In genomic region chrX:24838624-24839023, GRCh38 we compare ENCODE assay signal across 8 cellular contexts.
DNase-seq lines count a peak whose midpoint lies in the region; ATAC-seq and TF ChIP-seq lines count a peak whose summit lies in the region.

No MANE protein-coding gene starts in this region.

- H3K4me1 ChIP-seq in Peyer's patch (no peaks in the 10 kb centered on the region), esophagus muscularis mucosa (no peaks in the 10 kb centered on the region), sigmoid colon (no peaks in the 10 kb centered on the region)

- H3K9me3 ChIP-seq in Peyer's patch, result no peaks in the 10 kb centered on the region
- no peaks in the 10 kb centered on the region for H3K9me3 ChIP-seq in esophagus muscularis mucosa
- H3K9me3 ChIP-seq in sigmoid colon, result no peaks in the 10 kb centered on the region

- WGBS in esophagus muscularis mucosa, result 34% methylated on average over 3 of the region's 3 CpGs
- WGBS in sigmoid colon, 2 donors, result 56 to 60% methylated on average over 3 of the region's 3 CpGs

- H3K27me3 ChIP-seq in Peyer's patch (no peaks in the 10 kb centered on the region), esophagus muscularis mucosa (no peaks in the 10 kb centered on the region), sigmoid colon (no peaks in the 10 kb centered on the region)

- H3K4me3 ChIP-seq in Peyer's patch (no peak overlapping the region), esophagus muscularis mucosa (no peak overlapping the region), sigmoid colon (no peak overlapping the region)

- H3K36me3 ChIP-seq in Peyer's patch, result no peaks in the 10 kb centered on the region
- no peaks in the 10 kb centered on the region for H3K36me3 ChIP-seq in esophagus muscularis mucosa
- no peaks in the 10 kb centered on the region for H3K36me3 ChIP-seq in sigmoid colon

- DNase-seq in CD1c-positive myeloid dendritic cell (ENCODE audit: extremely low spot score) (peak; percentile 8), GM13976 (ENCODE audit: low spot score) (peak; percentile 5), Peyer's patch (no peak), esophagus muscularis mucosa (ENCODE audit: extremely low spot score) (no peak), sigmoid colon (no peak), cerebellar nuclear complex (lab: John Stamatoyannopoulos, UW) (no peak)

- TF ChIP-seq CTCF in GM13976 (IDR thresholded peaks at IDR 0.05; ENCODE audit: borderline replicate concordance, control extremely low read depth, extremely low read depth, insufficient read depth, missing control alignments) (peak; percentile 40), Peyer's patch (IDR thresholded peaks at IDR 0.05) (peak; percentile 13 to 60 (median 40)), esophagus muscularis mucosa (IDR thresholded peaks at IDR 0.05) (peak in 2 of 3 experiments; percentile 50 to 60), sigmoid colon (IDR thresholded peaks at IDR 0.05) (peak; percentile 11 to 42 (median 26))

- H3K27ac ChIP-seq in Peyer's patch (no peak overlapping the region), esophagus muscularis mucosa (replicated peaks in 1 of 4) (no peak overlapping the region), sigmoid colon (no peak overlapping the region)

- ATAC-seq in GM21447 (IDR thresholded peaks at IDR 0.05; ENCODE audit: unreplicated experiment) (no peak), GM18868 (IDR thresholded peaks at IDR 0.05; ENCODE audit: unreplicated experiment) (no peak)

- in situ Hi-C loops in GM13976 (cut with MboI; ENCODE audit: low sequenced_read_pairs, unreplicated experiment), result no loop called here

- intact Hi-C loops in esophagus muscularis mucosa (cut with DNase I), result loop anchor here (2.0 kb wide), 1 partner anchor 304 kb away; no protein-coding TSS in a partner anchor
- intact Hi-C loops in sigmoid colon (cut with DNase I), result loop anchor here (2.0 kb wide), 1 partner anchor 306 kb away; no protein-coding TSS in a partner anchor

- TF ChIP-seq POLR2A in Peyer's patch (IDR thresholded peaks at IDR 0.05), result no peak
- no peak for TF ChIP-seq POLR2A in esophagus muscularis mucosa (IDR thresholded peaks at IDR 0.05; ENCODE audit: low read depth)
- TF ChIP-seq POLR2A in sigmoid colon (IDR thresholded peaks at IDR 0.05), result no peak

- no peak for TF ChIP-seq EP300 in esophagus muscularis mucosa (IDR thresholded peaks at IDR 0.05)
- TF ChIP-seq EP300 in sigmoid colon (IDR thresholded peaks at IDR 0.05), result no peak

Comparison
In these comparisons a context has a peak if more than half of its experiments do, and no peak if none do; other contexts are left out.
1. DNase-seq: peak in CD1c-positive myeloid dendritic cell (single experiment) and GM13976 (single experiment); none in Peyer's patch (0 of 3), esophagus muscularis mucosa (single experiment), sigmoid colon (single experiment) and cerebellar nuclear complex (0 of 2).
2. Peak in every context shown above with its lines, with median percentiles within 50 percentile points of each other: CTCF ChIP-seq.